In genomic region chr16:69187387-69187890, GRCh38 we compare ENCODE assay signal across 8 cellular contexts. TPM values are rescaled to one million over a fixed set of nuclear protein-coding genes. Genes with fewer than 3 reads are reported as not detected.
A peak's percentile ranks its signal among the peaks of the same experiment; 100 is the strongest.
DNase-seq lines count a peak whose midpoint lies in the region; ATAC-seq, FAIRE-seq and TF ChIP-seq lines count a peak whose summit lies in the region.

No MANE protein-coding gene starts in this region.

- H3K79me2 ChIP-seq in K562 (ENCODE audit: control insufficient read depth, insufficient read depth, low read length): peaks cover 13% of the 10 kb centered on the region

- peak overlapping the region; percentile 89 for H3K4me2 ChIP-seq in K562 (ENCODE audit: insufficient read depth, low read length)

- TF ChIP-seq RAD21 in K562 (CRISPR knock-in tag; conservative IDR thresholded peaks at IDR 0.05 in 1 of 2, IDR thresholded peaks at IDR 0.05 in 1 of 2): no peak

- peak; percentile 28 for ATAC-seq in GM18867 (IDR thresholded peaks at IDR 0.05; ENCODE audit: unreplicated experiment)
- ATAC-seq in HG03108 (IDR thresholded peaks at IDR 0.05; ENCODE audit: unreplicated experiment): peak; percentile 19
- peak; percentile 38 for ATAC-seq in K562

- H3K36me3 ChIP-seq in K562 (ENCODE audit: control insufficient read depth, insufficient read depth, low read length): no peaks in the 10 kb centered on the region
- H3K36me3 ChIP-seq in skeletal muscle tissue (ENCODE audit: control insufficient read depth in 3 of 3, insufficient read depth in 3 of 3, low read length in 3 of 3): no peaks in the 10 kb centered on the region

- H3K9ac ChIP-seq in K562 (ENCODE audit: insufficient read depth in 1 of 2, low read depth in 2 of 2, low read length in 2 of 2): peak overlapping the region; percentile 70 to 95
- peak overlapping the region; percentile 79 to 83 (median 82) for H3K9ac ChIP-seq in skeletal muscle tissue (ENCODE audit: low read depth in 1 of 3, low read length in 3 of 3)

- peak overlapping the region; percentile 94 for H2AFZ ChIP-seq in K562 (ENCODE audit: low read depth, low read length)

- H3K4me1 ChIP-seq in K562 (replicated peaks in 1 of 2; ENCODE audit: control insufficient read depth in 2 of 2, insufficient read depth in 2 of 2, low read length in 2 of 2) (peaks cover 15 to 19% of the 10 kb centered on the region in 2 experiments), skeletal muscle tissue (ENCODE audit: control insufficient read depth in 3 of 3, insufficient read depth in 3 of 3, low read length in 3 of 3) (peaks cover 22 to 35% (median 34%) of the 10 kb centered on the region in 3 donors)

- WGBS in K562 (ENCODE audit: insufficient coverage, low coverage, missing lambda C conversion rate): under 1% methylated on average over 28 of the region's 66 CpGs

- H3K27me3 ChIP-seq in AG04450 (ENCODE audit: control insufficient read depth, insufficient read depth, low read length) (no peaks in the 10 kb centered on the region), K562 (ENCODE audit: control insufficient read depth in 2 of 2, insufficient read depth in 2 of 2, low read length in 2 of 2) (no peaks in the 10 kb centered on the region), skeletal muscle tissue (ENCODE audit: control insufficient read depth in 3 of 3, insufficient read depth in 3 of 3, low read length in 3 of 3) (no peaks in the 10 kb centered on the region)

- TF ChIP-seq EP300 in K562 (IDR thresholded peaks at IDR 0.05; ENCODE audit: low read length): no peak

- POLR2A ChIA-PET in AG04450 (lab: Yijun Ruan, JAX): interaction anchor here (0.6 to 1.8 kb wide), 9 partner anchors 8 to 143 kb away, joined by 3 to 12 read pairs (median 4); partner anchors contain the start of gene PDF
- POLR2A ChIA-PET in K562 (lab: Yijun Ruan, JAX): interaction anchor here (0.6 to 1.0 kb wide), 3 partner anchors 27 to 1230 kb away, joined by 3 to 4 read pairs (median 3); no protein-coding TSS in a partner anchor

- TF ChIP-seq CTCF in AG04450 (IDR thresholded peaks at IDR 0.05; ENCODE audit: low read depth, low read length) (no peak), K562 (IDR thresholded peaks at IDR 0.05 in 2 of 3, conservative IDR thresholded peaks at IDR 0.05 in 1 of 3; ENCODE audit: insufficient read depth in 2 of 3, low read depth in 1 of 3, low read length in 3 of 3) (no peak)

- H3K9me3 ChIP-seq in AG04450 (ENCODE audit: control insufficient read depth, insufficient read depth, low read length) (no peaks in the 10 kb centered on the region), K562 (replicated peaks; ENCODE audit: control insufficient read depth, insufficient read depth, low read depth, low read length) (no peaks in the 10 kb centered on the region), iPS-18c (ENCODE audit: control insufficient read depth, insufficient read depth, low read length) (no peaks in the 10 kb centered on the region), skeletal muscle tissue (ENCODE audit: control insufficient read depth in 3 of 3, low read length in 3 of 3) (no peaks in the 10 kb centered on the region)

- DNase-seq in AG04450 (ENCODE audit: low read depth, low spot score) (no peak), T-helper 2 cell (peak; percentile 16 to 72 (median 22)), K562 (ENCODE audit: extremely low read depth in 1 of 4, low spot score in 3 of 4) (peak; percentile 45 to 76 (median 60)), NCI-H2107 (lab: John Stamatoyannopoulos, UW) (no peak)

- H3K27ac ChIP-seq in AG04450 (ENCODE audit: low read depth, low read length) (peak overlapping the region; percentile 49), K562 (ENCODE audit: extremely low read depth, low read depth, low read length) (peak overlapping the region; percentile 78; the same call in 2 of the 3 replicates), skeletal muscle tissue (ENCODE audit: low read depth, low read length) (peak overlapping the region; percentile 52)

- intact Hi-C loops in K562 (cut with micrococcal nuclease): no loop called here

- no peaks in the 10 kb centered on the region; the same call in 1 of the 2 replicates for H4K20me1 ChIP-seq in K562 (replicated peaks; ENCODE audit: control insufficient read depth, insufficient read depth, low read length)

- no peak for FAIRE-seq in K562 (lab: Jason Lieb, UNC)

- TF ChIP-seq POLR2A in K562 (conservative IDR thresholded peaks at IDR 0.05): no peak

- CTCF ChIA-PET in AG04450 (lab: Charles Lee) (interaction anchor here (0.6 to 4.4 kb wide), 6 partner anchors 21 to 99 kb away, joined by 3 to 26 read pairs (median 4); no protein-coding TSS in a partner anchor), K562 (lab: Yijun Ruan, JAX; ENCODE audit: low intra/inter-chr PET ratio) (no interaction called here)

- BruUV-seq in K562 (replicated peaks; lab: Mats Ljungman, UMichigan): no TSS peak

- no peaks in the 10 kb centered on the region for H3K9me1 ChIP-seq in K562 (ENCODE audit: control insufficient read depth, insufficient read depth, low read length)

- in situ Hi-C loops in K562 (cut with MboI): no loop called here

- H3K4me3 ChIP-seq in AG04450 (ENCODE audit: low read depth, low read length): peak overlapping the region; percentile 77
- peak overlapping the region; percentile 67 for H3K4me3 ChIP-seq in K562
- H3K4me3 ChIP-seq in iPS-18c (ENCODE audit: insufficient read depth, low read depth, low read length): peak overlapping the region; percentile 86
- H3K4me3 ChIP-seq in skeletal muscle tissue (ENCODE audit: low read length in 3 of 3): peak overlapping the region; percentile 82 to 93 (median 85)

RNA-seq across cellular contexts. Expression of gene SNTB2, which starts 0.5 kb away (rescaled TPM):
- 62.6 and 72.0 TPM in 2 replicates for polyA plus RNA-seq in AG04450 (2011; rRNA removed)
- polyA minus RNA-seq in AG04450 (2011; rRNA and poly(A)+ RNA removed): 147 and 149 TPM in 2 replicates
- 14.8 and 24.0 TPM in 2 replicates for total RNA-seq in K562 (2011; cell fraction: chromatin; rRNA removed; ENCODE audit: low replicate concordance)
- total RNA-seq in K562 (2011; cell fraction: nucleolus; rRNA removed): 8.5 and 12.0 TPM in 2 replicates
- 7.2 and 14.4 TPM in 2 replicates for total RNA-seq in K562 (2011; cell fraction: nucleoplasm; rRNA removed)
- total RNA-seq in K562 (2014; rRNA removed): 6.9 and 15.5 TPM in 2 replicates
- total RNA-seq in K562 (2014; rRNA removed; fragmentation: Illumina TruSeq; extraction: Trizol): 5.7 and 7.2 TPM in 2 replicates
- total RNA-seq in K562 (2015; rRNA removed; fragmentation: Illumina TruSeq; extraction: Trizol): 6.3 TPM in 2 replicates
- 13.7 and 14.1 TPM in 2 replicates for total RNA-seq in K562 (2021)
- polyA plus RNA-seq in K562 (2011; rRNA removed): 7.6 and 9.5 TPM in 2 replicates
- polyA plus RNA-seq in K562 (2011; cell fraction: cytosol; rRNA removed): 4.5 and 4.8 TPM in 2 replicates
- polyA plus RNA-seq in K562 (2011; cell fraction: nucleus; rRNA removed): 15.6 and 17.4 TPM in 2 replicates
- 2.5 and 4.1 TPM in 2 replicates for polyA plus RNA-seq in K562 (2012)
- polyA plus RNA-seq in K562 (2014; fragmentation: Illumina TruSeq; extraction: Trizol): 3.4 and 3.9 TPM in 2 replicates
- polyA plus RNA-seq in K562 (2014; fragmentation: Nextera tagmentation; extraction: Ambion mirVana): 1 to 10 TPM; 1.2 to 1.9 TPM
- 4.1 and 4.4 TPM in 2 replicates for polyA plus RNA-seq in K562 (2014; rRNA removed)
- polyA minus RNA-seq in K562 (2011; rRNA and poly(A)+ RNA removed): 10.0 and 12.0 TPM in 2 replicates
- 7.0 and 10.4 TPM in 2 replicates for polyA minus RNA-seq in K562 (2011; cell fraction: cytosol; rRNA and poly(A)+ RNA removed)
- 4.4 and 10.4 TPM in 2 replicates for polyA minus RNA-seq in K562 (2011; cell fraction: nucleus; rRNA and poly(A)+ RNA removed)
- total RNA-seq in skeletal muscle tissue: 24.5 TPM

RNA-seq across cellular contexts. Expression of gene UTP4, which starts 55.0 kb away (rescaled TPM):
- 54.2 and 54.3 TPM in 2 replicates for polyA plus RNA-seq in AG04450 (2011; rRNA removed)
- 69.9 and 104 TPM in 2 replicates for polyA minus RNA-seq in AG04450 (2011; rRNA and poly(A)+ RNA removed)
- 147 and 152 TPM in 2 replicates for total RNA-seq in K562 (2011; cell fraction: chromatin; rRNA removed; ENCODE audit: low replicate concordance)
- total RNA-seq in K562 (2011; cell fraction: nucleolus; rRNA removed): 65.1 and 69.4 TPM in 2 replicates
- total RNA-seq in K562 (2011; cell fraction: nucleoplasm; rRNA removed): 79.9 and 80.1 TPM in 2 replicates
- total RNA-seq in K562 (2014; rRNA removed): 46.1 and 51.8 TPM in 2 replicates
- 49.8 and 53.7 TPM in 2 replicates for total RNA-seq in K562 (2014; rRNA removed; fragmentation: Illumina TruSeq; extraction: Trizol)
- total RNA-seq in K562 (2015; rRNA removed; fragmentation: Illumina TruSeq; extraction: Trizol): 50.7 and 55.3 TPM in 2 replicates
- 140 and 145 TPM in 2 replicates for total RNA-seq in K562 (2021)
- polyA plus RNA-seq in K562 (2011; rRNA removed): 134 and 203 TPM in 2 replicates
- polyA plus RNA-seq in K562 (2011; cell fraction: cytosol; rRNA removed): 143 and 174 TPM in 2 replicates
- 104 TPM in 2 replicates for polyA plus RNA-seq in K562 (2011; cell fraction: nucleus; rRNA removed)
- 83.1 and 121 TPM in 2 replicates for polyA plus RNA-seq in K562 (2012)
- polyA plus RNA-seq in K562 (2014; fragmentation: Illumina TruSeq; extraction: Trizol): 157 and 191 TPM in 2 replicates
- 100 to 1,000 TPM; 152 to 195 TPM for polyA plus RNA-seq in K562 (2014; fragmentation: Nextera tagmentation; extraction: Ambion mirVana)
- polyA plus RNA-seq in K562 (2014; rRNA removed): 116 and 138 TPM in 2 replicates
- polyA minus RNA-seq in K562 (2011; rRNA and poly(A)+ RNA removed): 216 and 350 TPM in 2 replicates
- polyA minus RNA-seq in K562 (2011; cell fraction: cytosol; rRNA and poly(A)+ RNA removed): 68.4 and 96.7 TPM in 2 replicates
- polyA minus RNA-seq in K562 (2011; cell fraction: nucleus; rRNA and poly(A)+ RNA removed): 32.4 and 52.9 TPM in 2 replicates
- total RNA-seq in skeletal muscle tissue: 18.3 TPM

RNA-seq across cellular contexts. Expression of gene CHTF8, which starts 55.1 kb away (rescaled TPM):
- polyA plus RNA-seq in AG04450 (2011; rRNA removed) (84.8 and 112 TPM in 2 replicates), K562 (2011; rRNA removed) (113 and 137 TPM in 2 replicates), K562 (2014; fragmentation: Illumina TruSeq; extraction: Trizol) (163 and 199 TPM in 2 replicates), K562 (2014; fragmentation: Nextera tagmentation; extraction: Ambion mirVana) (10 to 100 TPM; 20.2 to 21.5 TPM), K562 (2014; rRNA removed) (119 and 135 TPM in 2 replicates)
- polyA minus RNA-seq in AG04450 (2011; rRNA and poly(A)+ RNA removed): 126 and 158 TPM in 2 replicates
- total RNA-seq in K562 (2011; cell fraction: chromatin; rRNA removed; ENCODE audit: low replicate concordance): 68.1 and 102 TPM in 2 replicates
- 51.5 and 64.2 TPM in 2 replicates for total RNA-seq in K562 (2011; cell fraction: nucleolus; rRNA removed)
- 54.0 and 55.2 TPM in 2 replicates for total RNA-seq in K562 (2011; cell fraction: nucleoplasm; rRNA removed)
- total RNA-seq in K562 (2014; rRNA removed) (45.9 and 54.0 TPM in 2 replicates), K562 (2014; rRNA removed; fragmentation: Illumina TruSeq; extraction: Trizol) (99.5 and 108 TPM in 2 replicates), K562 (2015; rRNA removed; fragmentation: Illumina TruSeq; extraction: Trizol) (108 and 114 TPM in 2 replicates), K562 (2021) (115 and 118 TPM in 2 replicates), skeletal muscle tissue (32.4 TPM)
- 152 and 175 TPM in 2 replicates for polyA plus RNA-seq in K562 (2011; cell fraction: cytosol; rRNA removed)
- polyA plus RNA-seq in K562 (2011; cell fraction: nucleus; rRNA removed): 68.8 and 84.4 TPM in 2 replicates
- 104 and 123 TPM in 2 replicates for polyA plus RNA-seq in K562 (2012)
- 72.2 and 93.8 TPM in 2 replicates for polyA minus RNA-seq in K562 (2011; rRNA and poly(A)+ RNA removed)
- polyA minus RNA-seq in K562 (2011; cell fraction: cytosol; rRNA and poly(A)+ RNA removed): 58.9 and 64.5 TPM in 2 replicates
- 16.3 and 30.5 TPM in 2 replicates for polyA minus RNA-seq in K562 (2011; cell fraction: nucleus; rRNA and poly(A)+ RNA removed)

Comparison
In these comparisons a context has a peak if more than half of its experiments do, and no peak if none do; other contexts are left out.
1. DNase-seq: peak in T-helper 2 cell (5 of 5) and K562 (4 of 4); none in AG04450 (single experiment) and NCI-H2107 (single experiment).
2. Peak in every context shown above with its lines, with median percentiles within 50 percentile points of each other: H3K27ac ChIP-seq, H3K4me3 ChIP-seq and ATAC-seq.